8 cellular contexts compared by ENCODE assay signal in the genomic region with DNA sequence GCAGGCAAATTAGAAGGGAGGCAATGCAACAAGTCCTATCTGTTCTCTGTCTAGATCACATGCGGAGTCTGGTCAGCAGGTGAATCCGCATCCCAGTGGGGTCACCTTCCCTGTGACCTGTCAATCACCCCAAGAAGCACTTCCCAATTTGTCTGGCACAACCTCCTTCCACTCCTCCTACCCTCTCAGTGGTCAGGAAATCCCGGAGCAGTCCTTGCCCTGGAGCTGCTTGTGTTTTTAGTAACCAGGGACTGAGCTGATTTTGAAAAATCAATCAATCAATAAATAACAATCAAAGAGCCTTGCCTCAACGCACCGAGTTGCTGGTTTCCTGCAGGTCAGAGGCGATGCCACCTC. TPM values are rescaled to one million over a fixed set of nuclear protein-coding genes. Genes with fewer than 3 reads are reported as not detected.
DNase-seq lines count a peak whose midpoint lies in the region; ATAC-seq and TF ChIP-seq lines count a peak whose summit lies in the region.

No MANE protein-coding gene starts in this region.

- DNase-seq in Daoy (ENCODE audit: low read depth) (peak; percentile 55), ascending aorta (ENCODE audit: low spot score in 2 of 2) (no peak), hepatic stellate cell (ENCODE audit: low spot score) (peak; percentile 27), pons (ENCODE audit: low spot score) (peak; percentile 19), MV-4-11 (lab: John Stamatoyannopoulos, UW) (no peak), DMS153 treated with DMSO at 0.1 percent for 48 hours (lab: John Stamatoyannopoulos, UW; ENCODE audit: unreplicated experiment) (no peak)
- no peak for DNase-seq in activated CD4-positive, alpha-beta T cell treated with anti-CD3 and anti-CD28 coated beads, Interleukin-2, amount 10 ng/mL, durations not matched to agents 24 days and 14 days

- H3K36me3 ChIP-seq in ascending aorta, result no peaks in the 10 kb centered on the region

- TF ChIP-seq CTCF in ascending aorta (IDR thresholded peaks at IDR 0.05), result no peak

- H3K4me1 ChIP-seq in ascending aorta, result peaks cover 0 to 6% of the 10 kb centered on the region in 2 donors

- no peak overlapping the region for H3K4me3 Mint-ChIP-seq in activated CD4-positive, alpha-beta T cell treated with anti-CD3 and anti-CD28 coated beads, Interleukin-2, amount 10 ng/mL, durations not matched to agents 24 days and 14 days

- H3K4me1 Mint-ChIP-seq in activated CD4-positive, alpha-beta T cell treated with anti-CD3 and anti-CD28 coated beads, Interleukin-2, amount 10 ng/mL, durations not matched to agents 24 days and 14 days, result no peaks in the 10 kb centered on the region

- no peaks in the 10 kb centered on the region for H3K27me3 ChIP-seq in ascending aorta

- peak overlapping the region; percentile 91 to 93 for H3K27ac ChIP-seq in ascending aorta

- no peaks in the 10 kb centered on the region for H3K9me3 Mint-ChIP-seq in activated CD4-positive, alpha-beta T cell treated with anti-CD3 and anti-CD28 coated beads, Interleukin-2, amount 10 ng/mL, durations not matched to agents 24 days and 14 days

- no peak for ATAC-seq in GM18858 (IDR thresholded peaks at IDR 0.05; ENCODE audit: unreplicated experiment)

- H3K9me3 ChIP-seq in ascending aorta, result no peaks in the 10 kb centered on the region

- intact Hi-C loops in ascending aorta (cut with DNase I), result loop anchor here (5.0 to 10.0 kb wide), 2 partner anchors 1280 to 1533 kb away; partner anchors contain the start of genes CCDC59 and METTL25
- intact Hi-C loops in activated CD4-positive, alpha-beta T cell treated with anti-CD3 and anti-CD28 coated beads, Interleukin-2, amount 10 ng/mL, durations not matched to agents 24 days and 14 days (cut with micrococcal nuclease), result no loop called here

- H3K27me3 Mint-ChIP-seq in activated CD4-positive, alpha-beta T cell treated with anti-CD3 and anti-CD28 coated beads, Interleukin-2, amount 10 ng/mL, durations not matched to agents 24 days and 14 days, result peaks cover 12% of the 10 kb centered on the region

- peak overlapping the region; percentile 72 to 96 for H3K4me3 ChIP-seq in ascending aorta

- no peak overlapping the region for H3K27ac Mint-ChIP-seq in activated CD4-positive, alpha-beta T cell treated with anti-CD3 and anti-CD28 coated beads, Interleukin-2, amount 10 ng/mL, durations not matched to agents 24 days and 14 days

- no peaks in the 10 kb centered on the region for H3K36me3 Mint-ChIP-seq in activated CD4-positive, alpha-beta T cell treated with anti-CD3 and anti-CD28 coated beads, Interleukin-2, amount 10 ng/mL, durations not matched to agents 24 days and 14 days (ENCODE audit: low read depth)

RNA-seq across cellular contexts. Expression of gene ACSS3, which starts 0.6 kb away (rescaled TPM):
- total RNA-seq in Daoy (2014; rRNA removed; shearing (Covaris generic)), result 4.2 and 7.0 TPM in 2 replicates
- 11.6 TPM for total RNA-seq in ascending aorta
- not detected in 2 replicates for total RNA-seq in activated CD4-positive, alpha-beta T cell treated with anti-CD3 and anti-CD28 coated beads, Interleukin-2, amount 10 ng/mL, durations not matched to agents 24 days and 14 days

Comparison
In these comparisons a context has a peak if more than half of its experiments do, and no peak if none do; other contexts are left out.
1. DNase-seq: peak in Daoy (single experiment), hepatic stellate cell (single experiment) and pons (single experiment); none in ascending aorta (0 of 2), activated CD4-positive, alpha-beta T cell treated with anti-CD3 and anti-CD28 coated beads, Interleukin-2, amount 10 ng/mL, durations not matched to agents 24 days and 14 days (single experiment), MV-4-11 (single experiment) and DMS153 treated with DMSO at 0.1 percent for 48 hours (single experiment).